ENCODE assay signal across 8 cellular contexts in the genomic region with DNA sequence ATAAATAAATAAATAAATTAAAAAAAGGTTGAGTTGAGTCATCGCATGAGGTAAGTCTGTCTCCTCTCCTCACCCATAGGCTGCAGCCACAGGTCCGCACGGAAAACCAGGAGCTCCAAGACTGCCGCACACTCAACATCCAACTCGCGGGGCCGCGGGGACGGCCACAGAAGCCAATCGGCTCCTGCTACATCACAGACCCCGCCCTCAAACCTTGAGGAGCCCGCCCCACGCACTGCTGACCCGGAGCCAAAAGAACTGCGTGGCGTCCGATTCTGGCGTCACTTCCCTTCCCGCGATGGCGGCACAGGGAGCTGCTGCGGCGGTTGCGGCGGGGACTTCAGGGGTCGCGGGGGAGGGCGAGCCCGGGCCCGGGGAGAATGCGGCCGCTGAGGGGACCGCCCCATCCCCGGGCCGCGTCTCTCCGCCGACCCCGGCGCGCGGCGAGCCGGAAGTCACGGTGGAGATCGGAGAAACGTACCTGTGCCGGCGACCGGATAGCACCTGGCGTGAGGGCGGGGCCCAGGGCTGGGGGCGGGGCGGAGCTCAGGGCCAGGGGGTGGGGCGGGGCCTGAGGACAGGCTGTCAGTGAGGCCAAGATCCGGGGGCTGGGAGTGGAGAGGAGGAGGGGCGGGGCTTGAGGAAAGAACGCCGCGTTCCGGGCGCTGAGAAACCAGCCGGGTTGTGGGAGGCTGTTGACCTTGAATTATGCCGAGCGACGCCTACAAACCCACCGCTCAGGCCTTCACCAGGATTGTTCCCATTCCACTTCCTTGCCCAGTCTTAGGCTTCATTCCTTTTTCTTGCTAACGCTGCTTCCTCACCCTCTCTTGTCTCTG. TPM values are rescaled to one million over a fixed set of nuclear protein-coding genes. Genes with fewer than 3 reads are reported as not detected.
DNase-seq lines count a peak whose midpoint lies in the region; ATAC-seq, FAIRE-seq and TF ChIP-seq lines count a peak whose summit lies in the region.

KAT8 (plus strand) TSS at position 281 of the 839 bp plus-strand sequence; CDS start at position 299, 18 bp downstream.

- H3K27me3 Mint-ChIP-seq in T-cell = no peaks in the 10 kb centered on the region

- peaks cover 20% of the 10 kb centered on the region for H3K36me3 Mint-ChIP-seq in T-cell

- TF ChIP-seq CTCF in heart left ventricle (IDR thresholded peaks at IDR 0.05) (no peak), upper lobe of left lung (IDR thresholded peaks at IDR 0.05) (peak in 2 of 6 experiments; percentile 7 to 16)

- H3K4me3 Mint-ChIP-seq in T-cell = peak within 1 kb of the TSS; percentile 81 to 89 (median 88)

- H3K27ac ChIP-seq in adipose tissue (ENCODE audit: low read depth, low read length) (peak within 1 kb of the TSS; percentile 100), heart left ventricle (peak within 1 kb of the TSS; percentile 92 to 99 (median 96)), upper lobe of left lung (peak within 1 kb of the TSS; percentile 95 to 97 (median 97))

- CTCF ChIA-PET in T-cell (lab: Charles Lee) = interaction anchor here (0.6 to 1.8 kb wide), 12 partner anchors 11 to 1075 kb away, joined by 3 to 28 read pairs (median 4); partner anchors contain the start of genes ARMC5 (in 1 of the 2), ZNF646 (in 1 of the 2) and ZNF668 (in 1 of the 2)

- POLR2A ChIA-PET in T-cell (lab: Charles Lee) = interaction anchor here (0.5 to 1.6 kb wide), 15 partner anchors 8 to 1108 kb away, joined by 3 to 16 read pairs (median 3); partner anchors contain the start of genes BCKDK (in 1 of the 2), FUS (in 1 of the 2), ZNF267 (in 1 of the 2) and ZNF646 (in 1 of the 2)

- H3K36me3 ChIP-seq in heart left ventricle (peaks cover 0 to 43% (median 37%) of the 10 kb centered on the region in 9 donors), upper lobe of left lung (peaks cover 18 to 42% (median 29%) of the 10 kb centered on the region in 4 donors)

- TF ChIP-seq POLR2A in GM12891 (IDR thresholded peaks at IDR 0.05; ENCODE audit: low read depth, low read length) (peak; percentile 88), heart left ventricle (IDR thresholded peaks at IDR 0.05) (peak; percentile 55 to 82), upper lobe of left lung (IDR thresholded peaks at IDR 0.05) (peak in 3 of 4 donors; percentile 53 to 95 (median 93))

- no peaks in the 10 kb centered on the region for H3K9me3 Mint-ChIP-seq in T-cell

- intact Hi-C loops in heart left ventricle (cut with DNase I) = loop anchor here in 4 of 10 donors (1.0 to 10.0 kb wide), 3 partner anchors 25 to 327 kb away; partner anchors contain the start of gene ZNF843 (in 2 of the 4)
- intact Hi-C loops in posterior cingulate gyrus (cut with DNase I) = loop anchor here (10.0 kb wide), 1 partner anchor 337 kb away; the partner anchor contains the start of gene ARMC5

- peaks cover 15 to 21% (median 21%) of the 10 kb centered on the region in 3 donors for H3K4me1 Mint-ChIP-seq in T-cell

- H3K4me3 ChIP-seq in heart left ventricle (peak within 1 kb of the TSS; percentile 41 to 97 (median 76)), upper lobe of left lung (peak within 1 kb of the TSS; percentile 69 to 98 (median 78))

- H3K27ac Mint-ChIP-seq in T-cell = peak within 1 kb of the TSS; percentile 91 to 93

- no peaks in the 10 kb centered on the region for H3K27me3 ChIP-seq in heart left ventricle
- no peaks in the 10 kb centered on the region for H3K27me3 ChIP-seq in upper lobe of left lung

- WGBS in adipose tissue, 3 donors = 0 to 1% (median 0%) methylated on average over 56 to 68 of the region's 68 CpGs
- 0 to 1% (median 1%) methylated on average over 46 to 68 of the region's 68 CpGs for WGBS in heart left ventricle, 4 donors
- 0 to 1% methylated on average over 22 of the region's 68 CpGs for WGBS in upper lobe of left lung, 2 donors

- peak in 3 of 4 donors; percentile 26 to 71 (median 46) for TF ChIP-seq EP300 in upper lobe of left lung (IDR thresholded peaks at IDR 0.05)

- peaks cover 0 to 46% (median 31%) of the 10 kb centered on the region in 12 donors for H3K4me1 ChIP-seq in heart left ventricle
- peaks cover 21 to 50% (median 33%) of the 10 kb centered on the region in 4 donors for H3K4me1 ChIP-seq in upper lobe of left lung

- peak; percentile 98 for DNase-seq in GM12891 (ENCODE audit: insufficient read length, low spot score)
- peak; percentile 86 for DNase-seq in NCI-H1436 treated with DMSO at 0.1 percent for 48 hours (lab: John Stamatoyannopoulos, UW)
- peak; percentile 93 to 97 (median 96) for DNase-seq in T-cell
- peak; percentile 98 to 99 (median 99) for DNase-seq in heart left ventricle
- peak; percentile 97 to 100 (median 99) for DNase-seq in posterior cingulate gyrus
- peak; percentile 98 to 99 for DNase-seq in upper lobe of left lung

- FAIRE-seq in GM12891 (lab: Jason Lieb, UNC) = peak; percentile 97

- peak; percentile 94 for ATAC-seq in HG02840 (IDR thresholded peaks at IDR 0.05; ENCODE audit: low FRiP score, unreplicated experiment)
- ATAC-seq in T-cell (replicated peaks in 1 of 4) = peak; percentile 92 to 97 (median 95)
- ATAC-seq in heart left ventricle = peak; percentile 90 to 97 (median 94)
- ATAC-seq in upper lobe of left lung (ENCODE audit: low FRiP score in 2 of 2) = peak; percentile 96 to 98

- H3K9me3 ChIP-seq in heart left ventricle (no peaks in the 10 kb centered on the region), upper lobe of left lung (no peaks in the 10 kb centered on the region)

TF ChIP-seq in GM12891, 5 proteins besides CTCF, POLR2A, EP300 and RAD21:
- peak; percentile 83 for TF ChIP-seq TAF1 (IDR thresholded peaks at IDR 0.05; ENCODE audit: low read depth, low read length)
- peak; percentile 63; the same call in 1 of the 2 replicates for TF ChIP-seq POU2F2 (IDR thresholded peaks at IDR 0.05; ENCODE audit: low read depth, low read length)
- TF ChIP-seq PAX5 (IDR thresholded peaks at IDR 0.05; ENCODE audit: insufficient read depth, low read length, severe bottlenecking) = no peak
- peak; percentile 82 for TF ChIP-seq POLR2AphosphoS5 (IDR thresholded peaks at IDR 0.05; ENCODE audit: low read depth, low read length)
- TF ChIP-seq SPI1 (IDR thresholded peaks at IDR 0.05; ENCODE audit: low read depth, low read length) = peak; percentile 40; the same call in 1 of the 2 replicates

RNA-seq across cellular contexts. Expression of gene KAT8, which starts in this region (rescaled TPM):
- 23.9 TPM for polyA plus RNA-seq in GM12891 (2012; ENCODE audit: low read depth, missing spikeins)
- total RNA-seq in T-cell (100 to 1,000 TPM in 3 of 5 donors, 10 to 100 TPM in 2; 92.3 to 122 (median 102) TPM), heart left ventricle (10 to 100 TPM; 52.8 to 79.8 (median 64.7) TPM), upper lobe of left lung (100 to 1,000 TPM in 1 of 6 donors, 10 to 100 TPM in 5; 73.9 to 144 (median 83.6) TPM)
- polyA plus RNA-seq in adipose tissue (10 to 100 TPM; 37.6 to 41.5 (median 39.9) TPM), heart left ventricle (10 to 100 TPM; 56.7 to 83.2 TPM)

Comparison
In these comparisons a context has a peak if more than half of its experiments do, and no peak if none do; other contexts are left out.
1. Peak in every context shown above with its lines: DNase-seq, ATAC-seq, H3K4me3 ChIP-seq and H3K27ac ChIP-seq.